In the genomic region with DNA sequence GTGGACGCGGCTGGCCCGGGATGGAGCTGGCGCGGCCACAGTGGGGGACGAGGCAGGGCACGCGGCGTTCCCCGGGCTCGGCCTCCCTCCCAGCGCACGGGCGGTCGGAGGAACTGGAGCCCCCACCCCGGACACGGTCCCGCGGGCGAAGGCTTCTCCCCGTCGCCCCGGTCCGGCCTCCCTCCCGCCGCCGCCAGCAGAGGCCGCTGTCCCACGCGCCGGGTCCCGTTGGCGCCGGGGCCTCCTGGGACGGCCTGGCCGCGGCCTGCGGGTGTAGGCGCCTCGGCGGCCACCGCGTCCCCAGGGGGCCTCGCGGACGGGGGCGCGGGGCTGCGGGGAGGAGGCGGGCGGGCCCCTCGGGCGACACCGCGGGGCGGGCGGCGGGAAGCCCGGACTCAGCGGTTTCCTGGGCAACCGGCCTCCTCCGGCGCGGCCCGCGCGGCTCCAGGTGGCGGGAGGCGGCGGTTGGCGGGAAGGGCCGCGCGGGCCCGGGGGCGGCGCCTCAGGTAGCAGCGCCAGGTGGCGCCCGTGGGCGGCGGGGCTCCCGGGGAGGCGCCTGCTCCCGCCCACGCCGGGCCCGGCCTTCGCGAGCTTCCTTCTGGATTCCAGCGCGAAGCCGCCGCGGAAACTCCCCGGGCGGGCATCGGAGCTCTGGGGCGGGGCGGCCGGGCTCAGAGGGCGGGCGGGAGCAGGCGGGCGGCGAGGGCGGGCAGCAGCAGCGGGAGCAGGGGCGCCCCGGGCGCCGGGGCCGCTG, we compare ENCODE assay signal across 2 cellular contexts.
A peak's percentile ranks its signal among the peaks of the same experiment; 100 is the strongest.
TF ChIP-seq lines count a peak whose summit lies in the region.

No MANE protein-coding gene starts in this region.

TF ChIP-seq in HCT116, 20 proteins besides CTCF, POLR2A, EP300 and RAD21:
- TF ChIP-seq CEBPB (IDR thresholded peaks at IDR 0.05; ENCODE audit: low read depth) (no peak), EZH2phosphoT487 (IDR thresholded peaks at IDR 0.05; ENCODE audit: borderline replicate concordance) (no peak), FOSL1 (IDR thresholded peaks at IDR 0.05; ENCODE audit: low read depth) (no peak), SRF (IDR thresholded peaks at IDR 0.05; ENCODE audit: low read depth) (no peak), SP1 (IDR thresholded peaks at IDR 0.05; ENCODE audit: low read depth) (no peak), ZFX (IDR thresholded peaks at IDR 0.05) (peak; percentile 97), TCF7L2 (IDR thresholded peaks at IDR 0.05; ENCODE audit: borderline replicate concordance, extremely low read depth, insufficient read depth, insufficient read length) (peak; percentile 20), ELF1 (IDR thresholded peaks at IDR 0.05; ENCODE audit: borderline replicate concordance, low read depth) (no peak), EZH2 (IDR thresholded peaks at IDR 0.05) (no peak), SIN3A (IDR thresholded peaks at IDR 0.05; ENCODE audit: low read depth) (no peak; the same call in 1 of the 2 replicates), JUND (IDR thresholded peaks at IDR 0.05) (no peak), EGR1 (IDR thresholded peaks at IDR 0.05; ENCODE audit: low read depth) (peak; percentile 93), YY1 (IDR thresholded peaks at IDR 0.05; ENCODE audit: extremely low read depth, insufficient replicate concordance, low read depth, low read length) (peak; percentile 10), CBX3 (IDR thresholded peaks at IDR 0.05; ENCODE audit: low read depth) (no peak), ZNF274 (IDR thresholded peaks at IDR 0.05; ENCODE audit: low read depth, low read length) (no peak), POLR2AphosphoS5 (IDR thresholded peaks at IDR 0.05; ENCODE audit: low read depth, low read length) (peak; percentile 56)
- TF ChIP-seq, protein P1, sequence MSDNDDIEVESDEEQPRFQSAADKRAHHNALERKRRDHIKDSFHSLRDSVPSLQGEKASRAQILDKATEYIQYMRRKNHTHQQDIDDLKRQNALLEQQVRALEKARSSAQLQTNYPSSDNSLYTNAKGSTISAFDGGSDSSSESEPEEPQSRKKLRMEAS (IDR thresholded peaks at IDR 0.05): peak; percentile 66; the same call in 1 of the 2 replicates
- TF ChIP-seq, protein P2, sequence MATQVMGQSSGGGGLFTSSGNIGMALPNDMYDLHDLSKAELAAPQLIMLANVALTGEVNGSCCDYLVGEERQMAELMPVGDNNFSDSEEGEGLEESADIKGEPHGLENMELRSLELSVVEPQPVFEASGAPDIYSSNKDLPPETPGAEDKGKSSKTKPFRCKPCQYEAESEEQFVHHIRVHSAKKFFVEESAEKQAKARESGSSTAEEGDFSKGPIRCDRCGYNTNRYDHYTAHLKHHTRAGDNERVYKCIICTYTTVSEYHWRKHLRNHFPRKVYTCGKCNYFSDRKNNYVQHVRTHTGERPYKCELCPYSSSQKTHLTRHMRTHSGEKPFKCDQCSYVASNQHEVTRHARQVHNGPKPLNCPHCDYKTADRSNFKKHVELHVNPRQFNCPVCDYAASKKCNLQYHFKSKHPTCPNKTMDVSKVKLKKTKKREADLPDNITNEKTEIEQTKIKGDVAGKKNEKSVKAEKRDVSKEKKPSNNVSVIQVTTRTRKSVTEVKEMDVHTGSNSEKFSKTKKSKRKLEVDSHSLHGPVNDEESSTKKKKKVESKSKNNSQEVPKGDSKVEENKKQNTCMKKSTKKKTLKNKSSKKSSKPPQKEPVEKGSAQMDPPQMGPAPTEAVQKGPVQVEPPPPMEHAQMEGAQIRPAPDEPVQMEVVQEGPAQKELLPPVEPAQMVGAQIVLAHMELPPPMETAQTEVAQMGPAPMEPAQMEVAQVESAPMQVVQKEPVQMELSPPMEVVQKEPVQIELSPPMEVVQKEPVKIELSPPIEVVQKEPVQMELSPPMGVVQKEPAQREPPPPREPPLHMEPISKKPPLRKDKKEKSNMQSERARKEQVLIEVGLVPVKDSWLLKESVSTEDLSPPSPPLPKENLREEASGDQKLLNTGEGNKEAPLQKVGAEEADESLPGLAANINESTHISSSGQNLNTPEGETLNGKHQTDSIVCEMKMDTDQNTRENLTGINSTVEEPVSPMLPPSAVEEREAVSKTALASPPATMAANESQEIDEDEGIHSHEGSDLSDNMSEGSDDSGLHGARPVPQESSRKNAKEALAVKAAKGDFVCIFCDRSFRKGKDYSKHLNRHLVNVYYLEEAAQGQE (IDR thresholded peaks at IDR 0.05; ENCODE audit: low read depth): no peak
- TF ChIP-seq, protein P3, sequence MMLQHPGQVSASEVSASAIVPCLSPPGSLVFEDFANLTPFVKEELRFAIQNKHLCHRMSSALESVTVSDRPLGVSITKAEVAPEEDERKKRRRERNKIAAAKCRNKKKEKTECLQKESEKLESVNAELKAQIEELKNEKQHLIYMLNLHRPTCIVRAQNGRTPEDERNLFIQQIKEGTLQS (IDR thresholded peaks at IDR 0.05): no peak
- TF ChIP-seq, protein P4, sequence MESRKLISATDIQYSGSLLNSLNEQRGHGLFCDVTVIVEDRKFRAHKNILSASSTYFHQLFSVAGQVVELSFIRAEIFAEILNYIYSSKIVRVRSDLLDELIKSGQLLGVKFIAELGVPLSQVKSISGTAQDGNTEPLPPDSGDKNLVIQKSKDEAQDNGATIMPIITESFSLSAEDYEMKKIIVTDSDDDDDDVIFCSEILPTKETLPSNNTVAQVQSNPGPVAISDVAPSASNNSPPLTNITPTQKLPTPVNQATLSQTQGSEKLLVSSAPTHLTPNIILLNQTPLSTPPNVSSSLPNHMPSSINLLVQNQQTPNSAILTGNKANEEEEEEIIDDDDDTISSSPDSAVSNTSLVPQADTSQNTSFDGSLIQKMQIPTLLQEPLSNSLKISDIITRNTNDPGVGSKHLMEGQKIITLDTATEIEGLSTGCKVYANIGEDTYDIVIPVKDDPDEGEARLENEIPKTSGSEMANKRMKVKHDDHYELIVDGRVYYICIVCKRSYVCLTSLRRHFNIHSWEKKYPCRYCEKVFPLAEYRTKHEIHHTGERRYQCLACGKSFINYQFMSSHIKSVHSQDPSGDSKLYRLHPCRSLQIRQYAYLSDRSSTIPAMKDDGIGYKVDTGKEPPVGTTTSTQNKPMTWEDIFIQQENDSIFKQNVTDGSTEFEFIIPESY (IDR thresholded peaks at IDR 0.05; ENCODE audit: extremely low read depth, insufficient replicate concordance, low read length): no peak

TF ChIP-seq in GM12878, 131 proteins besides CTCF, POLR2A, EP300 and RAD21 (continues in another document):
- peak; percentile 83 for TF ChIP-seq DPF2 (IDR thresholded peaks at IDR 0.05)
- peak; percentile 95 for TF ChIP-seq BACH1 (IDR thresholded peaks at IDR 0.05; ENCODE audit: borderline replicate concordance)
- no peak for TF ChIP-seq NRF1 (conservative IDR thresholded peaks at IDR 0.05; ENCODE audit: low read depth, low read length)
- no peak for TF ChIP-seq POLR2AphosphoS2 (IDR thresholded peaks at IDR 0.05; ENCODE audit: low read depth, low read length)
- no peak for TF ChIP-seq POU2F2 (IDR thresholded peaks at IDR 0.05; ENCODE audit: borderline replicate concordance, low read depth, low read length)
- no peak for TF ChIP-seq STAT3 (IDR thresholded peaks at IDR 0.05; ENCODE audit: low read depth, low read length)
- no peak for TF ChIP-seq MTA3 (IDR thresholded peaks at IDR 0.05; ENCODE audit: borderline replicate concordance, low read length)
- TF ChIP-seq, protein P1 (IDR thresholded peaks at IDR 0.05; ENCODE audit: low read depth, low read length): no peak; the same call in 1 of the 2 replicates
- TF ChIP-seq TAF1 (IDR thresholded peaks at IDR 0.05; ENCODE audit: borderline replicate concordance, low read depth, low read length): no peak
- TF ChIP-seq TCF12 (IDR thresholded peaks at IDR 0.05; ENCODE audit: low read depth, low read length): peak; percentile 84
- 0 out of 2 replicates have a peak, but pooled peaks have one; percentile 54 for TF ChIP-seq ZSCAN29 (IDR thresholded peaks at IDR 0.05)
- TF ChIP-seq, protein P5, sequence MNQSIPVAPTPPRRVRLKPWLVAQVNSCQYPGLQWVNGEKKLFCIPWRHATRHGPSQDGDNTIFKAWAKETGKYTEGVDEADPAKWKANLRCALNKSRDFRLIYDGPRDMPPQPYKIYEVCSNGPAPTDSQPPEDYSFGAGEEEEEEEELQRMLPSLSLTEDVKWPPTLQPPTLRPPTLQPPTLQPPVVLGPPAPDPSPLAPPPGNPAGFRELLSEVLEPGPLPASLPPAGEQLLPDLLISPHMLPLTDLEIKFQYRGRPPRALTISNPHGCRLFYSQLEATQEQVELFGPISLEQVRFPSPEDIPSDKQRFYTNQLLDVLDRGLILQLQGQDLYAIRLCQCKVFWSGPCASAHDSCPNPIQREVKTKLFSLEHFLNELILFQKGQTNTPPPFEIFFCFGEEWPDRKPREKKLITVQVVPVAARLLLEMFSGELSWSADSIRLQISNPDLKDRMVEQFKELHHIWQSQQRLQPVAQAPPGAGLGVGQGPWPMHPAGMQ (IDR thresholded peaks at IDR 0.05; ENCODE audit: borderline replicate concordance): no peak
- no peak for TF ChIP-seq FOXM1 (IDR thresholded peaks at IDR 0.05; ENCODE audit: low read depth, low read length)
- no peak for TF ChIP-seq ASH2L (IDR thresholded peaks at IDR 0.05; ENCODE audit: borderline replicate concordance, low read depth)
- TF ChIP-seq IKZF2 (IDR thresholded peaks at IDR 0.05): no peak
- peak; percentile 97 for TF ChIP-seq GATAD2B (conservative IDR thresholded peaks at IDR 0.05; ENCODE audit: low read depth)
- TF ChIP-seq, protein P6, sequence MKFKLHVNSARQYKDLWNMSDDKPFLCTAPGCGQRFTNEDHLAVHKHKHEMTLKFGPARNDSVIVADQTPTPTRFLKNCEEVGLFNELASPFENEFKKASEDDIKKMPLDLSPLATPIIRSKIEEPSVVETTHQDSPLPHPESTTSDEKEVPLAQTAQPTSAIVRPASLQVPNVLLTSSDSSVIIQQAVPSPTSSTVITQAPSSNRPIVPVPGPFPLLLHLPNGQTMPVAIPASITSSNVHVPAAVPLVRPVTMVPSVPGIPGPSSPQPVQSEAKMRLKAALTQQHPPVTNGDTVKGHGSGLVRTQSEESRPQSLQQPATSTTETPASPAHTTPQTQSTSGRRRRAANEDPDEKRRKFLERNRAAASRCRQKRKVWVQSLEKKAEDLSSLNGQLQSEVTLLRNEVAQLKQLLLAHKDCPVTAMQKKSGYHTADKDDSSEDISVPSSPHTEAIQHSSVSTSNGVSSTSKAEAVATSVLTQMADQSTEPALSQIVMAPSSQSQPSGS (IDR thresholded peaks at IDR 0.05; ENCODE audit: low read length): no peak
- no peak for TF ChIP-seq MYB (IDR thresholded peaks at IDR 0.05; ENCODE audit: borderline replicate concordance, low read depth, low read length)
- TF ChIP-seq SIX5 (IDR thresholded peaks at IDR 0.05; ENCODE audit: low read depth, low read length, severe bottlenecking): no peak
- no peak for TF ChIP-seq GABPA (IDR thresholded peaks at IDR 0.05; ENCODE audit: low read depth)
- TF ChIP-seq ZNF24 (IDR thresholded peaks at IDR 0.05): 0 out of 2 replicates have a peak, but pooled peaks have one; percentile 20
- no peak for TF ChIP-seq TBL1XR1 (IDR thresholded peaks at IDR 0.05; ENCODE audit: low read depth, low read length)
- TF ChIP-seq, protein P7, sequence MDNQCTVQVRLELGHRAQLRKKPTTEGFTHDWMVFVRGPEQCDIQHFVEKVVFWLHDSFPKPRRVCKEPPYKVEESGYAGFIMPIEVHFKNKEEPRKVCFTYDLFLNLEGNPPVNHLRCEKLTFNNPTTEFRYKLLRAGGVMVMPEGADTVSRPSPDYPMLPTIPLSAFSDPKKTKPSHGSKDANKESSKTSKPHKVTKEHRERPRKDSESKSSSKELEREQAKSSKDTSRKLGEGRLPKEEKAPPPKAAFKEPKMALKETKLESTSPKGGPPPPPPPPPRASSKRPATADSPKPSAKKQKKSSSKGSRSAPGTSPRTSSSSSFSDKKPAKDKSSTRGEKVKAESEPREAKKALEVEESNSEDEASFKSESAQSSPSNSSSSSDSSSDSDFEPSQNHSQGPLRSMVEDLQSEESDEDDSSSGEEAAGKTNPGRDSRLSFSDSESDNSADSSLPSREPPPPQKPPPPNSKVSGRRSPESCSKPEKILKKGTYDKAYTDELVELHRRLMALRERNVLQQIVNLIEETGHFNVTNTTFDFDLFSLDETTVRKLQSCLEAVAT (IDR thresholded peaks at IDR 0.05): no peak
- no peak for TF ChIP-seq CHD2 (IDR thresholded peaks at IDR 0.05; ENCODE audit: borderline replicate concordance, low read depth, low read length)
- TF ChIP-seq, protein P8, sequence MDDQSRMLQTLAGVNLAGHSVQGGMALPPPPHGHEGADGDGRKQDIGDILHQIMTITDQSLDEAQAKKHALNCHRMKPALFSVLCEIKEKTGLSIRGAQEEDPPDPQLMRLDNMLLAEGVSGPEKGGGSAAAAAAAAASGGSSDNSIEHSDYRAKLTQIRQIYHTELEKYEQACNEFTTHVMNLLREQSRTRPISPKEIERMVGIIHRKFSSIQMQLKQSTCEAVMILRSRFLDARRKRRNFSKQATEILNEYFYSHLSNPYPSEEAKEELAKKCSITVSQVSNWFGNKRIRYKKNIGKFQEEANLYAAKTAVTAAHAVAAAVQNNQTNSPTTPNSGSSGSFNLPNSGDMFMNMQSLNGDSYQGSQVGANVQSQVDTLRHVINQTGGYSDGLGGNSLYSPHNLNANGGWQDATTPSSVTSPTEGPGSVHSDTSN (IDR thresholded peaks at IDR 0.05; ENCODE audit: insufficient replicate concordance, low read depth, low read length): no peak
- TF ChIP-seq, protein P9, sequence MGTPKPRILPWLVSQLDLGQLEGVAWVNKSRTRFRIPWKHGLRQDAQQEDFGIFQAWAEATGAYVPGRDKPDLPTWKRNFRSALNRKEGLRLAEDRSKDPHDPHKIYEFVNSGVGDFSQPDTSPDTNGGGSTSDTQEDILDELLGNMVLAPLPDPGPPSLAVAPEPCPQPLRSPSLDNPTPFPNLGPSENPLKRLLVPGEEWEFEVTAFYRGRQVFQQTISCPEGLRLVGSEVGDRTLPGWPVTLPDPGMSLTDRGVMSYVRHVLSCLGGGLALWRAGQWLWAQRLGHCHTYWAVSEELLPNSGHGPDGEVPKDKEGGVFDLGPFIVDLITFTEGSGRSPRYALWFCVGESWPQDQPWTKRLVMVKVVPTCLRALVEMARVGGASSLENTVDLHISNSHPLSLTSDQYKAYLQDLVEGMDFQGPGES (IDR thresholded peaks at IDR 0.05): no peak
- TF ChIP-seq CBX3 (IDR thresholded peaks at IDR 0.05; ENCODE audit: borderline replicate concordance, low read depth): no peak
- no peak for TF ChIP-seq NR2C2 (IDR thresholded peaks at IDR 0.05; ENCODE audit: borderline replicate concordance, control insufficient read depth, insufficient read length, low read depth)
- TF ChIP-seq, protein P10, sequence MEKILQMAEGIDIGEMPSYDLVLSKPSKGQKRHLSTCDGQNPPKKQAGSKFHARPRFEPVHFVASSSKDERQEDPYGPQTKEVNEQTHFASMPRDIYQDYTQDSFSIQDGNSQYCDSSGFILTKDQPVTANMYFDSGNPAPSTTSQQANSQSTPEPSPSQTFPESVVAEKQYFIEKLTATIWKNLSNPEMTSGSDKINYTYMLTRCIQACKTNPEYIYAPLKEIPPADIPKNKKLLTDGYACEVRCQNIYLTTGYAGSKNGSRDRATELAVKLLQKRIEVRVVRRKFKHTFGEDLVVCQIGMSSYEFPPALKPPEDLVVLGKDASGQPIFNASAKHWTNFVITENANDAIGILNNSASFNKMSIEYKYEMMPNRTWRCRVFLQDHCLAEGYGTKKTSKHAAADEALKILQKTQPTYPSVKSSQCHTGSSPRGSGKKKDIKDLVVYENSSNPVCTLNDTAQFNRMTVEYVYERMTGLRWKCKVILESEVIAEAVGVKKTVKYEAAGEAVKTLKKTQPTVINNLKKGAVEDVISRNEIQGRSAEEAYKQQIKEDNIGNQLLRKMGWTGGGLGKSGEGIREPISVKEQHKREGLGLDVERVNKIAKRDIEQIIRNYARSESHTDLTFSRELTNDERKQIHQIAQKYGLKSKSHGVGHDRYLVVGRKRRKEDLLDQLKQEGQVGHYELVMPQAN (conservative IDR thresholded peaks at IDR 0.05): peak; percentile 47; the same call in 1 of the 2 replicates
- TF ChIP-seq SPI1 (IDR thresholded peaks at IDR 0.05; ENCODE audit: borderline replicate concordance, insufficient read depth, low read depth, low read length): no peak
- no peak for TF ChIP-seq SREBF1 (IDR thresholded peaks at IDR 0.05; ENCODE audit: low read length)
- no peak for TF ChIP-seq MXI1 (IDR thresholded peaks at IDR 0.05; ENCODE audit: low read depth, low read length)
- TF ChIP-seq TCF7 (IDR thresholded peaks at IDR 0.05; ENCODE audit: borderline replicate concordance): no peak
